In genomic region chr17:47401100-47401499, GRCh38 we compare ENCODE assay signal across 38 cellular contexts.
"Had no signal": no experiment of that assay in that cellular context is flagged by ENCODE, and none has a peak within 500 bp of the region (broad histone marks: within the 10 kb centered on the region; RNA-seq: fewer than 3 reads in every experiment).

No MANE protein-coding gene starts in this region.

- H3K27me3 Mint-ChIP-seq: activated B cell treated with CpG ODN at 0.5 μM for 24 hours; activated CD4-positive, alpha-beta memory T cell treated with anti-CD3 and anti-CD28 coated beads for 36 hours; activated CD4-positive, alpha-beta T cell treated with anti-CD3 and anti-CD28 coated beads, Interleukin-2, amount 10 ng/mL, durations not matched to agents 24 days and 14 days; activated CD8-positive, alpha-beta T cell treated with anti-CD3 and anti-CD28 coated beads for 36 hours; activated naive CD8-positive, alpha-beta T cell treated with anti-CD3 and anti-CD28 coated beads for 36 hours; activated T-helper 17 cell treated with anti-CD3 and anti-CD28 coated beads, Interleukin-2, amount 50 U/mL, for 72 hours had no signal

- H3K4me3 ChIP-seq: adrenal gland, body of pancreas, breast epithelium had no signal

- H3K36me3 ChIP-seq: adrenal gland, brain microvascular endothelial cell had no signal

- H3K27ac ChIP-seq: adrenal gland, body of pancreas, brain microvascular endothelial cell, breast epithelium, VCaP had no signal

- H3K27ac Mint-ChIP-seq: activated B cell treated with CpG ODN at 0.5 μM for 24 hours; activated CD4-positive, alpha-beta memory T cell treated with anti-CD3 and anti-CD28 coated beads for 36 hours; activated CD4-positive, alpha-beta T cell treated with anti-CD3 and anti-CD28 coated beads, Interleukin-2, amount 10 ng/mL, durations not matched to agents 24 days and 14 days; activated CD8-positive, alpha-beta T cell treated with anti-CD3 and anti-CD28 coated beads for 36 hours; activated naive CD4-positive, alpha-beta T cell treated with anti-CD3 and anti-CD28 coated beads for 36 hours; activated naive CD4-positive, alpha-beta T cell treated with anti-CD3 and anti-CD28 coated beads, Interleukin-2, amount 50 U/mL, for 72 hours; activated naive CD8-positive, alpha-beta T cell treated with anti-CD3 and anti-CD28 coated beads for 36 hours; activated T-cell treated with anti-CD3 and anti-CD28 coated beads, Interleukin-2, amount 50 U/mL, for 72 hours; activated T-helper 1 cell treated with anti-CD3 and anti-CD28 coated beads, Interleukin-12 subunit alpha, Interleukin-12 subunit beta, Interleukin-2, Interleukin-4 antibody, amounts not matched to agents 30 ng/mL and 10 ng/mL and 1 ng/mL, durations not matched to agents 14 hours and 24 hours and 36 hours; activated T-helper 17 cell treated with anti-CD3 and anti-CD28 coated beads, Interleukin-2, amount 50 U/mL, for 72 hours; T-helper 1 cell treated with Interleukin-12 subunit alpha and Interleukin-12 subunit beta and Interleukin-4 antibody, amounts not matched to agents 30 μg/mL and 1 μg/mL, for 36 hours; T-helper 2 cell treated with Interferon-gamma antibody and Interleukin-4, amounts not matched to agents 5 μg/mL and 100 μg/mL, for 36 hours had no signal

- DNase-seq: activated B cell treated with CpG ODN at 0.5 μM for 24 hours; activated CD4-positive, alpha-beta memory T cell treated with anti-CD3 and anti-CD28 coated beads for 36 hours; activated CD4-positive, alpha-beta T cell treated with anti-CD3 and anti-CD28 coated beads for 4 hours; activated CD4-positive, alpha-beta T cell treated with anti-CD3 and anti-CD28 coated beads, Interleukin-2, amount 10 ng/mL, durations not matched to agents 24 days and 14 days; activated CD4-positive, alpha-beta T cell treated with anti-CD3 and anti-CD28 coated beads, Interleukin-2, amount 50 U/mL, for 1 hour; activated CD4-positive, alpha-beta T cell treated with anti-CD3 and anti-CD28 coated beads, Interleukin-2, amount 50 U/mL, for 4 hours; activated CD4-positive, CD25-positive, alpha-beta regulatory T cell treated with anti-CD3 and anti-CD28 coated beads, Interleukin-2, amount 50 U/mL, for 72 hours; activated CD8-positive, alpha-beta memory T cell treated with anti-CD3 and anti-CD28 coated beads, Interleukin-2, amount 50 U/mL, for 4 hours; activated CD8-positive, alpha-beta T cell treated with anti-CD3 and anti-CD28 coated beads for 36 hours; activated effector memory CD4-positive, alpha-beta T cell treated with anti-CD3 and anti-CD28 coated beads, Interleukin-2, amount 50 U/mL, for 16 hours; activated gamma-delta T cell treated with Interleukin-2 at 50 U/mL for 16 hours; activated naive CD4-positive, alpha-beta T cell; activated naive CD4-positive, alpha-beta T cell treated with anti-CD3 and anti-CD28 coated beads for 36 hours; activated naive CD4-positive, alpha-beta T cell treated with anti-CD3 and anti-CD28 coated beads, Interleukin-2, amount 50 U/mL, for 16 hours; activated naive CD8-positive, alpha-beta T cell treated with anti-CD3 and anti-CD28 coated beads for 36 hours; activated T-cell treated with anti-CD3 and anti-CD28 coated beads for 4 hours; activated T-cell treated with anti-CD3 and anti-CD28 coated beads, Interleukin-2, amount 50 U/mL, for 1 hour; activated T-cell treated with anti-CD3 and anti-CD28 coated beads, Interleukin-2, amount 50 U/mL, for 4 hours; activated T-cell treated with anti-CD3 and anti-CD28 coated beads, Interleukin-2, amount 50 U/mL, for 72 hours; adrenal gland; amniotic stem cell; aorta; body of pancreas; brain microvascular endothelial cell; central memory CD4-positive, alpha-beta T cell; SW 1271; T-helper 1 cell; T-helper 2 cell; T-helper 9 cell had no signal

- H3K4me1 Mint-ChIP-seq: activated CD4-positive, alpha-beta T cell treated with anti-CD3 and anti-CD28 coated beads, Interleukin-2, amount 10 ng/mL, durations not matched to agents 24 days and 14 days; activated naive CD8-positive, alpha-beta T cell treated with anti-CD3 and anti-CD28 coated beads for 36 hours; activated T-helper 17 cell treated with anti-CD3 and anti-CD28 coated beads, Interleukin-2, amount 50 U/mL, for 72 hours had no signal

- H3K36me3 Mint-ChIP-seq: activated CD4-positive, alpha-beta memory T cell treated with anti-CD3 and anti-CD28 coated beads for 36 hours; activated naive CD4-positive, alpha-beta T cell treated with anti-CD3 and anti-CD28 coated beads, Interleukin-2, amount 50 U/mL, for 72 hours; activated naive CD8-positive, alpha-beta T cell treated with anti-CD3 and anti-CD28 coated beads for 36 hours had no signal

- H3K9me3 Mint-ChIP-seq: activated B cell treated with CpG ODN at 0.5 μM for 24 hours; activated CD4-positive, alpha-beta memory T cell treated with anti-CD3 and anti-CD28 coated beads for 36 hours; activated CD4-positive, alpha-beta T cell treated with anti-CD3 and anti-CD28 coated beads, Interleukin-2, amount 10 ng/mL, durations not matched to agents 24 days and 14 days; activated CD8-positive, alpha-beta T cell treated with anti-CD3 and anti-CD28 coated beads for 36 hours; activated naive CD4-positive, alpha-beta T cell treated with anti-CD3 and anti-CD28 coated beads for 36 hours; activated naive CD4-positive, alpha-beta T cell treated with anti-CD3 and anti-CD28 coated beads, Interleukin-2, amount 50 U/mL, for 72 hours; activated naive CD8-positive, alpha-beta T cell treated with anti-CD3 and anti-CD28 coated beads for 36 hours; activated T-cell treated with anti-CD3 and anti-CD28 coated beads, Interleukin-2, amount 50 U/mL, for 4 hours; activated T-cell treated with anti-CD3 and anti-CD28 coated beads, Interleukin-2, amount 50 U/mL, for 72 hours; activated T-helper 1 cell treated with anti-CD3 and anti-CD28 coated beads, Interleukin-12 subunit alpha, Interleukin-12 subunit beta, Interleukin-2, Interleukin-4 antibody, amounts not matched to agents 30 ng/mL and 10 ng/mL and 1 ng/mL, durations not matched to agents 14 hours and 24 hours and 36 hours; activated T-helper 17 cell treated with anti-CD3 and anti-CD28 coated beads, Interleukin-2, amount 50 U/mL, for 72 hours; T-helper 1 cell treated with Interleukin-12 subunit alpha and Interleukin-12 subunit beta and Interleukin-4 antibody, amounts not matched to agents 30 μg/mL and 1 μg/mL, for 36 hours; T-helper 2 cell treated with Interferon-gamma antibody and Interleukin-4, amounts not matched to agents 5 μg/mL and 100 μg/mL, for 36 hours had no signal

- ATAC-seq: activated CD8-positive, alpha-beta T cell treated with anti-CD3 and anti-CD28 coated beads for 36 hours; activated naive CD4-positive, alpha-beta T cell treated with anti-CD3 and anti-CD28 coated beads, Interleukin-2, amount 50 U/mL, for 72 hours; activated T-cell treated with anti-CD3 and anti-CD28 coated beads, Interleukin-2, amount 50 U/mL, for 4 hours; activated T-cell treated with anti-CD3 and anti-CD28 coated beads, Interleukin-2, amount 50 U/mL, for 72 hours; activated T-helper 17 cell treated with anti-CD3 and anti-CD28 coated beads, Interleukin-2, amount 50 U/mL, for 72 hours; body of pancreas had no signal

- H3K4me3 Mint-ChIP-seq: activated B cell treated with CpG ODN at 0.5 μM for 24 hours; activated CD4-positive, alpha-beta memory T cell treated with anti-CD3 and anti-CD28 coated beads for 36 hours; activated CD4-positive, alpha-beta T cell treated with anti-CD3 and anti-CD28 coated beads, Interleukin-2, amount 10 ng/mL, durations not matched to agents 24 days and 14 days; activated CD8-positive, alpha-beta T cell treated with anti-CD3 and anti-CD28 coated beads for 36 hours; activated naive CD4-positive, alpha-beta T cell treated with anti-CD3 and anti-CD28 coated beads for 36 hours; activated naive CD8-positive, alpha-beta T cell treated with anti-CD3 and anti-CD28 coated beads for 36 hours; activated T-cell treated with anti-CD3 and anti-CD28 coated beads, Interleukin-2, amount 50 U/mL, for 4 hours; activated T-cell treated with anti-CD3 and anti-CD28 coated beads, Interleukin-2, amount 50 U/mL, for 72 hours; activated T-helper 1 cell treated with anti-CD3 and anti-CD28 coated beads, Interleukin-12 subunit alpha, Interleukin-12 subunit beta, Interleukin-2, Interleukin-4 antibody, amounts not matched to agents 30 ng/mL and 10 ng/mL and 1 ng/mL, durations not matched to agents 14 hours and 24 hours and 36 hours; activated T-helper 17 cell treated with anti-CD3 and anti-CD28 coated beads, Interleukin-2, amount 50 U/mL, for 72 hours; T-helper 1 cell treated with Interleukin-12 subunit alpha and Interleukin-12 subunit beta and Interleukin-4 antibody, amounts not matched to agents 30 μg/mL and 1 μg/mL, for 36 hours; T-helper 2 cell treated with Interferon-gamma antibody and Interleukin-4, amounts not matched to agents 5 μg/mL and 100 μg/mL, for 36 hours had no signal

- H3K9me3 ChIP-seq: adrenal gland, body of pancreas, breast epithelium had no signal

- H3K4me1 ChIP-seq: adrenal gland, body of pancreas, breast epithelium had no signal

- FAIRE-seq: astrocyte, TTC549 had no signal
